20 cellular contexts compared by ENCODE assay signal in the genomic region with DNA sequence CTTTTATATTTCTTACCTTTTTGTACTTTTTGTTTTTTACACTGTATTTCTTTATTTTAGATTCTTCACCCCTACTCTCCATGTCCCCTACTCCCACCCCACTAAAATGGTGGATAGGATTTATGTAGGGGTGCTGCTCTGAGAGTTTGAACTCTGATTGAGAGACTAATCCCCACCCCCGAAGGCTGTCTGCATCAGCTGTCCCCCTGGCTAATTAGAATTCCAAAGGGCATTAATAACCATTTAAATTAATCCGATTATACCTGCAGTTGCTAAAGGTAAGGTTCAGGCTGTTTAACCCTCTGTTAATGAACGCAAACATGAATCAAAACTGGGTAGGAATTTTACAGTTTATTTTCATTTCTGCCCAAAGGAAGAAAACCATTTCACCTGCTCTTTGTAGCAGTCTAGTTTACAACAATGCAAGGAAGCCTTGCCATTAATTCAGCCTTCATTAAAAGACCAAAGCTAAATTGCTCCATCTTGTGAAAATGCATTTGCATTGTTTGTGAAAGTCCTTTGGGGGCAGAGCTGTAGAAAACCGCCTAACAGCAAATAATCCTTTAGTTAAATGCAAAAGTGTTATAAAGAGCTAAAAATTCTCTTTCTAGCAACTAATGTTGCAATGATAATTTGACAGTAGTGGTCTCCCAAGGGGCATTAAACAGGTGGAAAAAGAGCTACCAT.
DNase-seq lines count a peak whose midpoint lies in the region; ATAC-seq, FAIRE-seq and TF ChIP-seq lines count a peak whose summit lies in the region.
"Had no signal": no experiment of that assay in that cellular context is flagged by ENCODE, and none has a peak within 500 bp of the region (broad histone marks: within the 10 kb centered on the region; RNA-seq: fewer than 3 reads in every experiment).

No MANE protein-coding gene starts in this region.

- intact Hi-C loops in CD4-positive, alpha-beta T cell (cut with DNase I, micrococcal nuclease) = loop anchor here in 1 of 2 experiments (10.0 kb wide), 1 partner anchor 1137 kb away; no protein-coding TSS in a partner anchor

- H3K4me2 ChIP-seq in BLaER1 = peak overlapping the region; percentile 91

- H3K9me3 ChIP-seq in BLaER1 = no peaks in the 10 kb centered on the region
- no peaks in the 10 kb centered on the region for H3K9me3 ChIP-seq in CD4-positive, alpha-beta T cell (ENCODE audit: control insufficient read depth, low read length)
- H3K9me3 ChIP-seq: gastrocnemius medialis, spleen, testis had no signal

- H3K27me3 ChIP-seq in BLaER1 (no peaks in the 10 kb centered on the region), foreskin keratinocyte (no peaks in the 10 kb centered on the region)
- no peaks in the 10 kb centered on the region for H3K27me3 ChIP-seq in CD4-positive, alpha-beta T cell (ENCODE audit: control insufficient read depth, insufficient read depth, low read length)
- H3K27me3 ChIP-seq: gastrocnemius medialis, spleen, testis had no signal

- H4K20me1 ChIP-seq in BLaER1 = peaks cover 16% of the 10 kb centered on the region

- POLR2A ChIA-PET in CD4-positive, alpha-beta T cell (lab: Charles Lee) = no interaction called here

- H3K36me3 Mint-ChIP-seq in glutamatergic neuron (ENCODE audit: unreplicated experiment) = peaks cover 4% of the 10 kb centered on the region
- peaks cover 49% of the 10 kb centered on the region for H3K36me3 Mint-ChIP-seq in CD4-positive, alpha-beta T cell (ENCODE audit: low read depth)

- peaks cover 37% of the 10 kb centered on the region for H3K4me1 Mint-ChIP-seq in glutamatergic neuron (ENCODE audit: low read depth, unreplicated experiment)
- peaks cover 47% of the 10 kb centered on the region for H3K4me1 Mint-ChIP-seq in CD4-positive, alpha-beta T cell (ENCODE audit: low read depth)

- no peak for ATAC-seq in foreskin keratinocyte
- no peak for ATAC-seq in CD4-positive, alpha-beta T cell (ENCODE audit: poor library complexity)
- ATAC-seq: CD8-positive, alpha-beta T cell; gastrocnemius medialis; left lobe of liver; T-cell had no signal

- CTCF ChIA-PET in CD4-positive, alpha-beta T cell (lab: Charles Lee) = interaction anchor here (1.0 kb wide), 1 partner anchor 43 kb away, joined by 3 read pairs; no protein-coding TSS in a partner anchor

- H3K27ac ChIP-seq in BLaER1 = peak overlapping the region; percentile 96
- no peak overlapping the region for H3K27ac ChIP-seq in foreskin keratinocyte
- no peak overlapping the region for H3K27ac ChIP-seq in CD4-positive, alpha-beta T cell (ENCODE audit: low read depth, low read length)
- H3K27ac ChIP-seq: gastrocnemius medialis, testis had no signal

- peaks cover 5% of the 10 kb centered on the region for H3K27me3 Mint-ChIP-seq in glutamatergic neuron (ENCODE audit: unreplicated experiment)
- no peaks in the 10 kb centered on the region for H3K27me3 Mint-ChIP-seq in CD4-positive, alpha-beta T cell
- H3K27me3 Mint-ChIP-seq: T-cell had no signal

- H3K4me3 ChIP-seq in BLaER1 = peak overlapping the region; percentile 59
- H3K4me3 ChIP-seq: gastrocnemius medialis, spleen, testis had no signal

- DNase-seq in GM18507 (ENCODE audit: extremely low spot score, insufficient read length, low read depth) = no peak
- DNase-seq in NCI-H82 (lab: John Stamatoyannopoulos, UW) = peak; percentile 90
- no peak for DNase-seq in glutamatergic neuron
- DNase-seq in NCI-H2081 treated with DMSO at 0.1 percent for 48 hours (lab: John Stamatoyannopoulos, UW) = no peak
- DNase-seq in foreskin keratinocyte = no peak
- no peak for DNase-seq in stimulated activated CD4-positive, alpha-beta T cell treated with anti-CD3 and anti-CD28 coated beads, Interleukin-2, amount 100 ng/mL, for 24 hours
- DNase-seq in CD4-positive, alpha-beta T cell = no peak
- DNase-seq: activated CD4-positive, alpha-beta T cell treated with anti-CD3 and anti-CD28 coated beads, Interleukin-2, amount 50 U/mL, for 1 hour; activated CD8-positive, alpha-beta memory T cell treated with anti-CD3 and anti-CD28 coated beads, Interleukin-2, amount 50 U/mL, for 4 hours; activated gamma-delta T cell treated with Interleukin-2 at 50 U/mL for 16 hours; CD8-positive, alpha-beta T cell; DMS79 treated with DMSO at 0.1 percent for 48 hours; erythroblast; gastrocnemius medialis; NCI-H1694 treated with DMSO at 0.1 percent for 48 hours; spleen; T-cell; testis had no signal

- peaks cover 54% of the 10 kb centered on the region for H3K36me3 ChIP-seq in BLaER1
- H3K36me3 ChIP-seq: gastrocnemius medialis had no signal

- peak overlapping the region; percentile 56 for H3K27ac Mint-ChIP-seq in glutamatergic neuron (ENCODE audit: unreplicated experiment)
- no peak overlapping the region for H3K27ac Mint-ChIP-seq in CD4-positive, alpha-beta T cell
- H3K27ac Mint-ChIP-seq: CD8-positive, alpha-beta T cell; T-cell had no signal

- H3K9ac ChIP-seq in BLaER1 = peak overlapping the region; percentile 83

- FAIRE-seq in GM18507 (lab: Jason Lieb, UNC) = peak; percentile 44

- peaks cover 4% of the 10 kb centered on the region for H3K9me3 Mint-ChIP-seq in glutamatergic neuron (ENCODE audit: unreplicated experiment)
- H3K9me3 Mint-ChIP-seq in CD4-positive, alpha-beta T cell = peaks cover 2% of the 10 kb centered on the region
- H3K9me3 Mint-ChIP-seq: CD8-positive, alpha-beta T cell had no signal

- peak overlapping the region; percentile 35 for H3K4me3 Mint-ChIP-seq in glutamatergic neuron (ENCODE audit: unreplicated experiment)
- H3K4me3 Mint-ChIP-seq in CD4-positive, alpha-beta T cell = no peak overlapping the region
- H3K4me3 Mint-ChIP-seq: CD8-positive, alpha-beta T cell; T-cell had no signal

- H3K4me1 ChIP-seq in BLaER1 = peaks cover 93% of the 10 kb centered on the region
- H3K4me1 ChIP-seq in foreskin keratinocyte = peaks cover 1% of the 10 kb centered on the region
- H3K4me1 ChIP-seq: testis had no signal

- TF ChIP-seq CTCF in glutamatergic neuron (IDR thresholded peaks at IDR 0.05; ENCODE audit: partially characterized antibody, unreplicated experiment) (no peak), foreskin keratinocyte (conservative IDR thresholded peaks at IDR 0.05) (no peak)
- TF ChIP-seq CTCF in CD4-positive, alpha-beta T cell (IDR thresholded peaks at IDR 0.05) = no peak
